Comparison of ENCODE assay signal across 17 cellular contexts in genomic region chr6:164854526-164854925, GRCh38.
"Had no signal": no experiment of that assay in that cellular context is flagged by ENCODE, and none has a peak within 500 bp of the region (broad histone marks: within the 10 kb centered on the region; RNA-seq: fewer than 3 reads in every experiment).

No MANE protein-coding gene starts in this region.

- H3K27me3 ChIP-seq: SJSA1 had no signal

- H3K4me3 ChIP-seq: SJSA1, SK-N-MC had no signal

- H3K27ac ChIP-seq: SJSA1, SK-N-MC had no signal

- H3K36me3 ChIP-seq: SJSA1 had no signal

- H3K4me1 ChIP-seq: SJSA1 had no signal

- H3K9me3 ChIP-seq: SJSA1 had no signal

- DNase-seq: IMR-90, Karpas-422, KG1, MM.1S, NCI-H1092 treated with DMSO at 0.1 percent for 48 hours, NCI-H1436, NCI-H1694 treated with DMSO at 0.1 percent for 48 hours, NCI-H2081 treated with DMSO at 0.1 percent for 48 hours, NCI-H2227 treated with DMSO at 0.1 percent for 48 hours, NCI-H524, NCI-H526 treated with DMSO at 0.1 percent for 48 hours, NCI-H748 treated with DMSO at 0.1 percent for 48 hours, Right ventricle myocardium superior, RPMI8226, SIG-M5 had no signal
